ENCODE assay signal across 19 cellular contexts in the genomic region with DNA sequence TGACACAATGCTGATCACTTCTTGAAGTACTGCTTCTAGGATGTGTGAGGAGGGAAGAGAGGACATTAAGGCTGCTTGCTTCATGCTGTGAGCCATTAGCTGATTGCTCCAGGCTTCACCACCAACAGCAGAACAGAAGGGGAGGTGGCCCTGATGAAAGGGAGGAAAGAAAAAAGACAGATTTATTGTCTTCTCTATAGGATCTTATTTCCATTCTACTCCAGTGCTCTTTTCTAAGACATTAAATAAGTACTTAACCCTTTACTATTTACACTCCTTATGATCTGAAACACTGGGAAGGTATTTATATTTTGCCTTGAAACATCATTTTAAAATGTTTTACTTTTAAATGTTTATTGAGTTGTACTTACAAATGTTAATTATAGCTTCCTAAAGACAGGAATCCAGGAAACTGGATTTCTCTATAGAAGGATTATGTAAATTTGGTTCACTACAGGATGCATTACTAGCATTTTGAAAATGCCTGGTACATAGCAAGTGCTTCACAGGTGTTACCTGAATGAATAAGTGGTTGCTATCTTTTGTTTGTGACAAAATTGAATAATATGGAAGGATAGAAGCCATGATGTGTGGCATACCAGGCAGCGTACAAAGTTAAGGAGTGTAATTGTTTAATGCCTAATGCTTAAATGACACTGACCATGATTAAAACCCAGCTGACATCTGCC.
A peak's percentile ranks its signal among the peaks of the same experiment; 100 is the strongest.
DNase-seq lines count a peak whose midpoint lies in the region; ATAC-seq and TF ChIP-seq lines count a peak whose summit lies in the region.
"Had no signal": no experiment of that assay in that cellular context is flagged by ENCODE, and none has a peak within 500 bp of the region (broad histone marks: within the 10 kb centered on the region; RNA-seq: fewer than 3 reads in every experiment).

No MANE protein-coding gene starts in this region.

- no peaks in the 10 kb centered on the region for H4K20me1 ChIP-seq in GM23338 (replicated peaks; ENCODE audit: insufficient read depth)

- H3K4me3 Mint-ChIP-seq in GM23338: peak overlapping the region; percentile 39; the same call in 2 of the 3 replicates
- H3K4me3 Mint-ChIP-seq: CD4-positive, alpha-beta memory T cell; effector memory CD8-positive, alpha-beta T cell; T-helper 17 cell had no signal

- no peaks in the 10 kb centered on the region for H3K27me3 ChIP-seq in GM23338 (ENCODE audit: insufficient read depth)
- H3K27me3 ChIP-seq: left lung, MG63 had no signal

- TF ChIP-seq CTCF in GM23338 (conservative IDR thresholded peaks at IDR 0.05; ENCODE audit: low read depth in 2 of 2): no peak

- H3K79me2 ChIP-seq in GM23338 (replicated peaks; ENCODE audit: insufficient read depth): no peaks in the 10 kb centered on the region

- peaks cover 46% of the 10 kb centered on the region for H3K4me1 ChIP-seq in GM23338 (ENCODE audit: insufficient read depth)
- H3K4me1 ChIP-seq: left lung had no signal

- peaks cover 53% of the 10 kb centered on the region for H3K4me1 Mint-ChIP-seq in GM23338
- H3K4me1 Mint-ChIP-seq: CD4-positive, alpha-beta memory T cell; T-helper 17 cell had no signal

- no peaks in the 10 kb centered on the region for H3K9me2 ChIP-seq in GM23338 (ENCODE audit: insufficient read depth)

- H3K4me3 ChIP-seq in GM23338: no peak overlapping the region
- H3K4me3 ChIP-seq: left lung, MG63 had no signal

- no peaks in the 10 kb centered on the region for H3F3A ChIP-seq in GM23338 (replicated peaks; ENCODE audit: low read depth)

- H3K27me3 Mint-ChIP-seq in GM23338 (ENCODE audit: insufficient read depth, low read depth, poor library complexity): no peaks in the 10 kb centered on the region
- H3K27me3 Mint-ChIP-seq: CD4-positive, alpha-beta memory T cell; effector memory CD8-positive, alpha-beta T cell; T-helper 17 cell had no signal

- ATAC-seq in GM23338: peak; percentile 97
- ATAC-seq in GM19397 (IDR thresholded peaks at IDR 0.05; ENCODE audit: unreplicated experiment): no peak
- ATAC-seq in HG03025 (IDR thresholded peaks at IDR 0.05; ENCODE audit: low FRiP score, unreplicated experiment): no peak
- ATAC-seq: effector memory CD8-positive, alpha-beta T cell; HepG2; left lung; PC-3; T-helper 17 cell had no signal

- no peak overlapping the region for H2AFZ ChIP-seq in GM23338

- peaks cover 17% of the 10 kb centered on the region; the same call in 2 of the 3 replicates for H3K36me3 Mint-ChIP-seq in GM23338 (ENCODE audit: low read depth)
- H3K36me3 Mint-ChIP-seq: CD4-positive, alpha-beta memory T cell had no signal

- H3K27ac ChIP-seq in GM23338 (ENCODE audit: low read depth): no peak overlapping the region; the same call in 1 of the 2 replicates
- H3K27ac ChIP-seq: left lung had no signal

- DNase-seq in GM23338 (ENCODE audit: low spot score): peak; percentile 86
- DNase-seq in NCI-H146 (lab: John Stamatoyannopoulos, UW): peak; percentile 62
- DNase-seq in NCI-H82 treated with DMSO at 0.1 percent for 48 hours (lab: John Stamatoyannopoulos, UW; ENCODE audit: unreplicated experiment): peak; percentile 75
- DNase-seq in left kidney (ENCODE audit: low read depth, low spot score): peak; percentile 91
- DNase-seq in GF-D8 (lab: John Stamatoyannopoulos, UW): no peak
- DNase-seq in activated T-cell treated with anti-CD3 and anti-CD28 coated beads, Interleukin-2, amount 50 U/mL, for 48 hours: no peak
- DNase-seq: activated effector memory CD4-positive, alpha-beta T cell treated with Interleukin-2 at 50 U/mL for 16 hours; caudate nucleus; CD4-positive, alpha-beta memory T cell; effector memory CD8-positive, alpha-beta T cell; left lung; MG63; PC-3; stimulated activated CD4-positive, alpha-beta T cell treated with anti-CD3 and anti-CD28 coated beads, Interleukin-4, amount 100 ng/mL, for 1 hour; substantia nigra; T-helper 17 cell had no signal

- peak overlapping the region; percentile 19 for H3K4me2 ChIP-seq in GM23338

- H3K36me3 ChIP-seq in GM23338 (ENCODE audit: insufficient read depth): no peaks in the 10 kb centered on the region
- H3K36me3 ChIP-seq: left lung, MG63 had no signal

- peak overlapping the region; percentile 90 for H3K27ac Mint-ChIP-seq in GM23338
- H3K27ac Mint-ChIP-seq: CD4-positive, alpha-beta memory T cell; effector memory CD8-positive, alpha-beta T cell; T-helper 17 cell had no signal

- H3K9me3 Mint-ChIP-seq in GM23338: peaks cover 5% of the 10 kb centered on the region; the same call in 1 of the 3 replicates

TF ChIP-seq in GM23338, 12 proteins besides CTCF, POLR2A, EP300 and RAD21 (continues in another document):
- TF ChIP-seq NANOG (IDR thresholded peaks at IDR 0.05; ENCODE audit: borderline replicate concordance) (peak; percentile 70), POLR2AphosphoS5 (IDR thresholded peaks at IDR 0.05; ENCODE audit: low read depth) (0 out of 2 replicates have a peak, but pooled peaks have one; percentile 16), ZNF114 (CRISPR knock-in tag; IDR thresholded peaks at IDR 0.05) (no peak)
- TF ChIP-seq, protein P1, sequence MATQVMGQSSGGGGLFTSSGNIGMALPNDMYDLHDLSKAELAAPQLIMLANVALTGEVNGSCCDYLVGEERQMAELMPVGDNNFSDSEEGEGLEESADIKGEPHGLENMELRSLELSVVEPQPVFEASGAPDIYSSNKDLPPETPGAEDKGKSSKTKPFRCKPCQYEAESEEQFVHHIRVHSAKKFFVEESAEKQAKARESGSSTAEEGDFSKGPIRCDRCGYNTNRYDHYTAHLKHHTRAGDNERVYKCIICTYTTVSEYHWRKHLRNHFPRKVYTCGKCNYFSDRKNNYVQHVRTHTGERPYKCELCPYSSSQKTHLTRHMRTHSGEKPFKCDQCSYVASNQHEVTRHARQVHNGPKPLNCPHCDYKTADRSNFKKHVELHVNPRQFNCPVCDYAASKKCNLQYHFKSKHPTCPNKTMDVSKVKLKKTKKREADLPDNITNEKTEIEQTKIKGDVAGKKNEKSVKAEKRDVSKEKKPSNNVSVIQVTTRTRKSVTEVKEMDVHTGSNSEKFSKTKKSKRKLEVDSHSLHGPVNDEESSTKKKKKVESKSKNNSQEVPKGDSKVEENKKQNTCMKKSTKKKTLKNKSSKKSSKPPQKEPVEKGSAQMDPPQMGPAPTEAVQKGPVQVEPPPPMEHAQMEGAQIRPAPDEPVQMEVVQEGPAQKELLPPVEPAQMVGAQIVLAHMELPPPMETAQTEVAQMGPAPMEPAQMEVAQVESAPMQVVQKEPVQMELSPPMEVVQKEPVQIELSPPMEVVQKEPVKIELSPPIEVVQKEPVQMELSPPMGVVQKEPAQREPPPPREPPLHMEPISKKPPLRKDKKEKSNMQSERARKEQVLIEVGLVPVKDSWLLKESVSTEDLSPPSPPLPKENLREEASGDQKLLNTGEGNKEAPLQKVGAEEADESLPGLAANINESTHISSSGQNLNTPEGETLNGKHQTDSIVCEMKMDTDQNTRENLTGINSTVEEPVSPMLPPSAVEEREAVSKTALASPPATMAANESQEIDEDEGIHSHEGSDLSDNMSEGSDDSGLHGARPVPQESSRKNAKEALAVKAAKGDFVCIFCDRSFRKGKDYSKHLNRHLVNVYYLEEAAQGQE (IDR thresholded peaks at IDR 0.05; ENCODE audit: unreplicated experiment): no peak

Comparison
In these comparisons a context has a peak if more than half of its experiments do, and no peak if none do; other contexts are left out.
1. DNase-seq: peak in GM23338 (single experiment), NCI-H146 (single experiment), NCI-H82 treated with DMSO at 0.1 percent for 48 hours (single experiment) and left kidney (single experiment); none in GF-D8 (single experiment) and activated T-cell treated with anti-CD3 and anti-CD28 coated beads, Interleukin-2, amount 50 U/mL, for 48 hours (0 of 2).